ENCODE assay signal across 13 cellular contexts in genomic region chr22:41975299-41976069, GRCh38. TPM values are rescaled to one million over a fixed set of nuclear protein-coding genes. Genes with fewer than 3 reads are reported as not detected.
A peak's percentile ranks its signal among the peaks of the same experiment; 100 is the strongest.
DNase-seq lines count a peak whose midpoint lies in the region; ATAC-seq and TF ChIP-seq lines count a peak whose summit lies in the region.
"Had no signal": no experiment of that assay in that cellular context is flagged by ENCODE, and none has a peak within 500 bp of the region (broad histone marks: within the 10 kb centered on the region; RNA-seq: fewer than 3 reads in every experiment).

No MANE protein-coding gene starts in this region.

- H3K36me3 ChIP-seq in CD8-positive, alpha-beta memory T cell (ENCODE audit: insufficient read depth, low read length) = no peaks in the 10 kb centered on the region
- H3K36me3 ChIP-seq in neuron (ENCODE audit: insufficient read depth, low read length) = peaks cover 2% of the 10 kb centered on the region
- H3K36me3 ChIP-seq in PC-3 (ENCODE audit: low read depth, low read length) = no peaks in the 10 kb centered on the region
- H3K36me3 ChIP-seq: prostate gland had no signal

- peaks cover 32 to 67% of the 10 kb centered on the region in 2 donors for H3K27me3 Mint-ChIP-seq in CD8-positive, alpha-beta memory T cell
- H3K27me3 Mint-ChIP-seq in IgD-negative memory B cell = peaks cover 33% of the 10 kb centered on the region
- peaks cover 38% of the 10 kb centered on the region for H3K27me3 Mint-ChIP-seq in chondrocyte (ENCODE audit: low read depth)

- no peak overlapping the region for H3K27ac Mint-ChIP-seq in CD8-positive, alpha-beta memory T cell
- H3K27ac Mint-ChIP-seq in IgD-negative memory B cell (peak overlapping the region in 2 of 3 donors; percentile 21 to 67), chondrocyte (ENCODE audit: unreplicated experiment) (no peak overlapping the region)

- no peaks in the 10 kb centered on the region for H3F3A ChIP-seq in PC-3 (ENCODE audit: low read length, unreplicated experiment)

- H2AFZ ChIP-seq in neuron (ENCODE audit: low read depth, low read length) (peak overlapping the region; percentile 95), PC-3 (ENCODE audit: low read length) (no peak overlapping the region)

- H3K4me1 ChIP-seq in CD8-positive, alpha-beta memory T cell (ENCODE audit: insufficient read depth, low read length) = peaks cover 4% of the 10 kb centered on the region
- peaks cover 15% of the 10 kb centered on the region for H3K4me1 ChIP-seq in neuron (ENCODE audit: insufficient read depth, low read length)
- no peaks in the 10 kb centered on the region for H3K4me1 ChIP-seq in PC-3 (ENCODE audit: insufficient read depth, low read length)
- H3K4me1 ChIP-seq: prostate gland had no signal

- intact Hi-C loops in PC-3 (cut with micrococcal nuclease) = no loop called here

- TF ChIP-seq CTCF in chondrocyte (IDR thresholded peaks at IDR 0.05) = no peak
- TF ChIP-seq CTCF in PC-3 (conservative IDR thresholded peaks at IDR 0.05; ENCODE audit: low read depth, low read length) = no peak

- H3K9me3 Mint-ChIP-seq in CD8-positive, alpha-beta memory T cell = no peaks in the 10 kb centered on the region
- H3K9me3 Mint-ChIP-seq in IgD-negative memory B cell (peaks cover 0 to 1% (median 0%) of the 10 kb centered on the region in 3 donors), chondrocyte (ENCODE audit: low read depth) (no peaks in the 10 kb centered on the region)

- H3K9me3 ChIP-seq in CD8-positive, alpha-beta memory T cell (ENCODE audit: low read length) = no peaks in the 10 kb centered on the region
- no peaks in the 10 kb centered on the region for H3K9me3 ChIP-seq in neuron (ENCODE audit: low read length)
- no peaks in the 10 kb centered on the region for H3K9me3 ChIP-seq in PC-3 (ENCODE audit: low read length)
- H3K9me3 ChIP-seq: prostate gland had no signal

- BruUV-seq in PC-3 (replicated peaks; lab: Mats Ljungman, UMichigan) = no TSS peak

- H3K4me2 ChIP-seq in PC-3 (ENCODE audit: low read length) = no peak overlapping the region

- H3K27me3 ChIP-seq in CD8-positive, alpha-beta memory T cell (ENCODE audit: insufficient read depth, low read length, poor library complexity, severe bottlenecking) = peaks cover 25% of the 10 kb centered on the region
- H3K27me3 ChIP-seq in neuron (ENCODE audit: insufficient read depth, low read length) (no peaks in the 10 kb centered on the region), PC-3 (ENCODE audit: low read length) (peaks cover 16% of the 10 kb centered on the region)

- H3K9me2 ChIP-seq in PC-3 (replicated peaks; ENCODE audit: low read length) = no peaks in the 10 kb centered on the region

- no peak for DNase-seq in CD8-positive, alpha-beta memory T cell
- DNase-seq in chondrocyte (ENCODE audit: low spot score) (no peak), activated gamma-delta T cell treated with Interleukin-2 at 50 U/mL for 16 hours (no peak), PC-3 (no peak)
- DNase-seq: dermis blood vessel endothelial cell; foreskin fibroblast; SHP77; stimulated activated CD4-positive, alpha-beta T cell treated with anti-CD3 and anti-CD28 coated beads, Interleukin-1b, Interleukin-23, amount 100 ng/mL, for 48 hours had no signal

- H3K36me3 Mint-ChIP-seq in CD8-positive, alpha-beta memory T cell = no peaks in the 10 kb centered on the region
- no peaks in the 10 kb centered on the region for H3K36me3 Mint-ChIP-seq in IgD-negative memory B cell
- peaks cover 2% of the 10 kb centered on the region for H3K36me3 Mint-ChIP-seq in chondrocyte (ENCODE audit: low read depth)

- no peak overlapping the region for H3K27ac ChIP-seq in CD8-positive, alpha-beta memory T cell (ENCODE audit: low read depth, low read length)
- no peak overlapping the region for H3K27ac ChIP-seq in PC-3 (ENCODE audit: low read length)
- H3K27ac ChIP-seq: prostate gland had no signal

- H3K4me1 Mint-ChIP-seq in CD8-positive, alpha-beta memory T cell = peaks cover 4 to 12% (median 8%) of the 10 kb centered on the region in 3 donors
- H3K4me1 Mint-ChIP-seq in IgD-negative memory B cell (peaks cover 0 to 8% (median 3%) of the 10 kb centered on the region in 3 donors), chondrocyte (ENCODE audit: low read depth) (peaks cover 4% of the 10 kb centered on the region)

- H4K20me1 ChIP-seq in PC-3 (ENCODE audit: low read length) = no peaks in the 10 kb centered on the region

- CTCF ChIA-PET in CD8-positive, alpha-beta memory T cell (lab: Charles Lee) = interaction anchor here (1.5 kb wide), 1 partner anchor 17 kb away, joined by 4 read pairs; no protein-coding TSS in a partner anchor
- CTCF ChIA-PET in PC-3 (lab: Charles Lee) = interaction anchor here (0.8 kb wide), 1 partner anchor 9 kb away, joined by 3 read pairs; no protein-coding TSS in a partner anchor

- POLR2A ChIA-PET in CD8-positive, alpha-beta memory T cell (lab: Charles Lee) = no interaction called here
- POLR2A ChIA-PET in PC-3 (lab: Charles Lee; ENCODE audit: unreplicated experiment) = interaction anchor here (0.5 kb wide), 1 partner anchor 197 kb away, joined by 3 read pairs; no protein-coding TSS in a partner anchor

- no peaks in the 10 kb centered on the region for H3K79me2 ChIP-seq in PC-3 (ENCODE audit: low read length)

- H3K4me3 ChIP-seq in CD8-positive, alpha-beta memory T cell (ENCODE audit: low read length) = no peak overlapping the region
- H3K4me3 ChIP-seq in neuron (ENCODE audit: low read length) (peak overlapping the region; percentile 78), PC-3 (ENCODE audit: low read length) (no peak overlapping the region)

- no peak overlapping the region for H3K9ac ChIP-seq in PC-3 (ENCODE audit: low read length)

- peak overlapping the region; percentile 21 to 91 (median 72) for H3K4me3 Mint-ChIP-seq in CD8-positive, alpha-beta memory T cell
- H3K4me3 Mint-ChIP-seq in IgD-negative memory B cell (peak overlapping the region; percentile 19 to 90 (median 78)), chondrocyte (ENCODE audit: unreplicated experiment) (peak overlapping the region; percentile 57)

- ATAC-seq in PC-3 = no peak
- no peak for ATAC-seq in GM18858 (IDR thresholded peaks at IDR 0.05; ENCODE audit: unreplicated experiment)

RNA-seq across cellular contexts. Expression of gene SEPTIN3, which starts 6.2 kb away (rescaled TPM):
- under 1 TPM; 0.33 to 0.51 TPM for total RNA-seq in CD8-positive, alpha-beta memory T cell
- not detected for polyA plus RNA-seq in CD8-positive, alpha-beta memory T cell
- polyA plus RNA-seq in IgD-negative memory B cell = 0.05 TPM
- total RNA-seq in chondrocyte (0.87 to 0.92 TPM (median 0.92 TPM) in 3 replicates), PC-3 (2014; rRNA removed) (1.2 and 3.6 TPM in 2 replicates)
- total RNA-seq: left lobe of liver had no signal

RNA-seq across cellular contexts. Expression of gene WBP2NL, which starts 23.1 kb away (rescaled TPM):
- total RNA-seq in CD8-positive, alpha-beta memory T cell = under 1 TPM; 0.66 to 0.82 TPM
- 0.70 TPM for polyA plus RNA-seq in CD8-positive, alpha-beta memory T cell
- 1.3 TPM for polyA plus RNA-seq in IgD-negative memory B cell
- total RNA-seq in chondrocyte (not detected in 3 replicates), PC-3 (2014; rRNA removed) (0.33 TPM in 1 of 2 replicates, not detected in the other)

RNA-seq across cellular contexts. Expression of gene CENPM, which starts 28.5 kb away (rescaled TPM):
- 10 to 100 TPM; 73.2 to 77.5 TPM for total RNA-seq in CD8-positive, alpha-beta memory T cell
- polyA plus RNA-seq in CD8-positive, alpha-beta memory T cell = 19.2 TPM
- polyA plus RNA-seq in IgD-negative memory B cell = 28.7 TPM
- total RNA-seq in chondrocyte (3.3 to 9.3 TPM (median 3.3 TPM) in 3 replicates), PC-3 (2014; rRNA removed) (75.9 and 77.5 TPM in 2 replicates)
- total RNA-seq: left lobe of liver had no signal

RNA-seq across cellular contexts. Expression of gene TNFRSF13C, which starts 48.9 kb away (rescaled TPM):
- 1 to 10 TPM; 5.4 to 5.9 TPM for total RNA-seq in CD8-positive, alpha-beta memory T cell
- polyA plus RNA-seq in CD8-positive, alpha-beta memory T cell = 2.0 TPM
- polyA plus RNA-seq in IgD-negative memory B cell = 80.6 TPM
- 0.07 to 0.56 TPM (median 0.21 TPM) in 3 replicates for total RNA-seq in chondrocyte
- total RNA-seq in PC-3 (2014; rRNA removed) = 0.58 and 0.66 TPM in 2 replicates
- total RNA-seq: dermis blood vessel endothelial cell had no signal

Comparison
In these comparisons a context has a peak if more than half of its experiments do, and no peak if none do; other contexts are left out.
1. H3K27ac Mint-ChIP-seq: peak in IgD-negative memory B cell (2 of 3); none in CD8-positive, alpha-beta memory T cell (0 of 8) and chondrocyte (single experiment).
2. Peak in every context shown above with its lines, with median percentiles within 50 percentile points of each other: H3K4me3 Mint-ChIP-seq.